Comparison of ENCODE assay signal across 8 cellular contexts in the genomic region with DNA sequence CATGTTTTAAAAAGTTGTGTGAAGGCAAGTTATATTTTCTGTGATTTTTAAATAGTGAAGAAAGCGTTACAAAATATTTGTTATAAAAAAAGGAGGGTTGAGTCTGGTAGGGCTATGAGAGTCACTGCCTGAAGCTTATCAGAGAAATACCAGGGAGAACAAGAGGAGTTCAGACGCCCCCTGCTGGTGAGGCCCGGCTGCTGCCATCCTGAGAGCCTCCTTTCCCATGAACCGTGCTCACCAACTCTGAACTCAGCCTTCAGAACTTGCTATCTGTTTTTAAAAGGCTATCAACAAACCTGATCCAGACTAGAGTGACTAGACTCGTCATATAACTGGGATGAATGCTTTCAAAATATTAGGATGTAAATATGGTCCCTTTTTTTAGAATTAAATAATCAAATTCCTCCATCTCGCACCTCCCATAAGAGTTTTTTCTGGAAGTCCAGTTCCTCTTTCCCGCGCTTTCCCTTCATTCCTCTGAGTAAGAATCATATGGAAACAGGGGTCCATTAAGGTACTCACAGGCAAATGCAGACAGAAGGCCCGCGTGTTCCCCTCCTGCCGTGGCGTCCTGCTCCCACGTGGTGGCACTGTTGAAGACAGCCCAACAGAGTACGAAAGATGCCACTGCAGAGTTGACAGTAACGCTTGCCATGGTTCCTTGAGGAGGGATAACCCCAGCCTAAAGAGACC. TPM values are rescaled to one million over a fixed set of nuclear protein-coding genes. Genes with fewer than 3 reads are reported as not detected.
A peak's percentile ranks its signal among the peaks of the same experiment; 100 is the strongest.
DNase-seq lines count a peak whose midpoint lies in the region; ATAC-seq and TF ChIP-seq lines count a peak whose summit lies in the region.

No MANE protein-coding gene starts in this region.

- H4K20me1 ChIP-seq in DND-41 (ENCODE audit: insufficient read depth, low read length) = no peaks in the 10 kb centered on the region

- H3K4me3 Mint-ChIP-seq in activated T-helper 1 cell treated with anti-CD3 and anti-CD28 coated beads, Interleukin-12 subunit alpha, Interleukin-12 subunit beta, Interleukin-2, Interleukin-4 antibody, amounts not matched to agents 30 ng/mL and 10 ng/mL and 1 ng/mL, durations not matched to agents 14 hours and 24 hours and 36 hours = no peak overlapping the region

- H3K27me3 Mint-ChIP-seq in activated T-helper 1 cell treated with anti-CD3 and anti-CD28 coated beads, Interleukin-12 subunit alpha, Interleukin-12 subunit beta, Interleukin-2, Interleukin-4 antibody, amounts not matched to agents 30 ng/mL and 10 ng/mL and 1 ng/mL, durations not matched to agents 14 hours and 24 hours and 36 hours (ENCODE audit: insufficient read depth) = peaks cover 2% of the 10 kb centered on the region

- WGBS in testis, 2 donors = 22 to 24% methylated on average over 13 to 15 of the region's 15 CpGs

- H3K4me1 Mint-ChIP-seq in activated T-helper 1 cell treated with anti-CD3 and anti-CD28 coated beads, Interleukin-12 subunit alpha, Interleukin-12 subunit beta, Interleukin-2, Interleukin-4 antibody, amounts not matched to agents 30 ng/mL and 10 ng/mL and 1 ng/mL, durations not matched to agents 14 hours and 24 hours and 36 hours (ENCODE audit: low read depth) = peaks cover 6% of the 10 kb centered on the region

- peak; percentile 64 for DNase-seq in DND-41
- peak; percentile 67 for DNase-seq in LHCN-M2 (ENCODE audit: low read depth)
- DNase-seq in RKO (ENCODE audit: low spot score) = peak; percentile 69
- DNase-seq in activated T-helper 1 cell treated with anti-CD3 and anti-CD28 coated beads, Interleukin-12 subunit alpha, Interleukin-12 subunit beta, Interleukin-2, Interleukin-4 antibody, amounts not matched to agents 30 ng/mL and 10 ng/mL and 1 ng/mL, durations not matched to agents 14 hours and 24 hours and 36 hours (ENCODE audit: low spot score) = peak; percentile 32
- DNase-seq in foreskin fibroblast = peak; percentile 61 to 89
- DNase-seq in nucleus accumbens (lab: John Stamatoyannopoulos, UW) = peak in 54 of 56 donors; percentile 4 to 91 (median 68)
- peak; percentile 94 for DNase-seq in testis

- no peak overlapping the region for H3K27ac Mint-ChIP-seq in activated T-helper 1 cell treated with anti-CD3 and anti-CD28 coated beads, Interleukin-12 subunit alpha, Interleukin-12 subunit beta, Interleukin-2, Interleukin-4 antibody, amounts not matched to agents 30 ng/mL and 10 ng/mL and 1 ng/mL, durations not matched to agents 14 hours and 24 hours and 36 hours

- H2AFZ ChIP-seq in DND-41 (ENCODE audit: low read depth, low read length) = no peak overlapping the region

- H3K4me3 ChIP-seq in DND-41 (ENCODE audit: low read depth in 1 of 2, low read length in 2 of 2) (no peak overlapping the region), foreskin fibroblast (ENCODE audit: low read depth in 1 of 2, low read length in 2 of 2) (no peak overlapping the region), testis (no peak overlapping the region)

- intact Hi-C loops in activated T-helper 1 cell treated with anti-CD3 and anti-CD28 coated beads, Interleukin-12 subunit alpha, Interleukin-12 subunit beta, Interleukin-2, Interleukin-4 antibody, amounts not matched to agents 30 ng/mL and 10 ng/mL and 1 ng/mL, durations not matched to agents 14 hours and 24 hours and 36 hours (cut with micrococcal nuclease) = loop anchor here (1.0 kb wide), 1 partner anchor 389 kb away; no protein-coding TSS in a partner anchor
- intact Hi-C loops in testis (cut with DNase I; ENCODE audit: low total_unique reads) = no loop called here

- peak; percentile 92 for TF ChIP-seq CTCF in DND-41 (IDR thresholded peaks at IDR 0.05; ENCODE audit: borderline replicate concordance, extremely low read depth, low read length, poor library complexity, severe bottlenecking)
- TF ChIP-seq CTCF in foreskin fibroblast (IDR thresholded peaks at IDR 0.05; ENCODE audit: low read depth, low read length) = peak; percentile 96
- TF ChIP-seq CTCF in testis (IDR thresholded peaks at IDR 0.05) = peak; percentile 70 to 95 (median 85)

- H3K27ac ChIP-seq in DND-41 (ENCODE audit: low read length) (no peak overlapping the region), testis (no peak overlapping the region)

- H3K27me3 ChIP-seq in DND-41 (ENCODE audit: insufficient read depth, low read length, poor library complexity) (peaks cover 9% of the 10 kb centered on the region), testis (no peaks in the 10 kb centered on the region)

- H3K36me3 ChIP-seq in DND-41 (ENCODE audit: insufficient read depth, low read length) (no peaks in the 10 kb centered on the region), testis (ENCODE audit: low read depth, missing control alignments) (no peaks in the 10 kb centered on the region)

- H3K4me1 ChIP-seq in DND-41 (ENCODE audit: insufficient read depth, low read length) (no peaks in the 10 kb centered on the region), testis (peaks cover 13% of the 10 kb centered on the region)

- H3K4me2 ChIP-seq in DND-41 (ENCODE audit: insufficient read depth, low read length) = no peak overlapping the region

- no peak for TF ChIP-seq POLR2A in testis (IDR thresholded peaks at IDR 0.05)

- peak; percentile 83 for ATAC-seq in DND-41 (ENCODE audit: insufficient read depth, low read depth)
- peak; percentile 88 for ATAC-seq in GM21723 (IDR thresholded peaks at IDR 0.05; ENCODE audit: unreplicated experiment)

- no peaks in the 10 kb centered on the region for H3K9me3 ChIP-seq in DND-41 (ENCODE audit: insufficient read depth, low read length, severe bottlenecking)
- no peaks in the 10 kb centered on the region for H3K9me3 ChIP-seq in testis

- no peak overlapping the region for H3K9ac ChIP-seq in DND-41 (ENCODE audit: low read depth, low read length)

- no peaks in the 10 kb centered on the region for H3K79me2 ChIP-seq in DND-41 (ENCODE audit: insufficient read depth, low read length)

- H3K36me3 Mint-ChIP-seq in activated T-helper 1 cell treated with anti-CD3 and anti-CD28 coated beads, Interleukin-12 subunit alpha, Interleukin-12 subunit beta, Interleukin-2, Interleukin-4 antibody, amounts not matched to agents 30 ng/mL and 10 ng/mL and 1 ng/mL, durations not matched to agents 14 hours and 24 hours and 36 hours (ENCODE audit: low read depth) = no peaks in the 10 kb centered on the region

- no peaks in the 10 kb centered on the region for H3K9me3 Mint-ChIP-seq in activated T-helper 1 cell treated with anti-CD3 and anti-CD28 coated beads, Interleukin-12 subunit alpha, Interleukin-12 subunit beta, Interleukin-2, Interleukin-4 antibody, amounts not matched to agents 30 ng/mL and 10 ng/mL and 1 ng/mL, durations not matched to agents 14 hours and 24 hours and 36 hours

RNA-seq across cellular contexts. Expression of a gene that starts 26.2 kb away (rescaled TPM):
- 4.5 TPM in 2 replicates for total RNA-seq in LHCN-M2 (2014; rRNA removed)
- polyA plus RNA-seq in LHCN-M2 (2012) = 1.6 TPM
- 0.91 and 1.0 TPM in 2 replicates for total RNA-seq in activated T-helper 1 cell treated with anti-CD3 and anti-CD28 coated beads, Interleukin-12 subunit alpha, Interleukin-12 subunit beta, Interleukin-2, Interleukin-4 antibody, amounts not matched to agents 30 ng/mL and 10 ng/mL and 1 ng/mL, durations not matched to agents 14 hours and 24 hours and 36 hours
- 100 to 1,000 TPM in 1 of 2 donors, 10 to 100 TPM in 1; 44.5 to 138 TPM for total RNA-seq in testis
- 268 TPM for polyA plus RNA-seq in testis (ENCODE audit: insufficient read depth, low read depth, low replicate concordance)

Comparison
In these comparisons a context has a peak if more than half of its experiments do, and no peak if none do; other contexts are left out.
1. DNase-seq: peak in every context shown above with its lines; median percentile 94 in testis; 75 in foreskin fibroblast; 69 in RKO; 68 in nucleus accumbens; 67 in LHCN-M2; 64 in DND-41; 32 in activated T-helper 1 cell treated with anti-CD3 and anti-CD28 coated beads, Interleukin-12 subunit alpha, Interleukin-12 subunit beta, Interleukin-2, Interleukin-4 antibody, amounts not matched to agents 30 ng/mL and 10 ng/mL and 1 ng/mL, durations not matched to agents 14 hours and 24 hours and 36 hours.